1 cellular context compared by ENCODE assay signal in genomic region chr6:142146828-142147662, GRCh38.
TF ChIP-seq lines count a peak whose summit lies in the region.

TSS of gene NMBR (minus strand) at chr6:142147122. CDS start at chr6:142088658, 58,464 bp downstream.
TSS of gene VTA1 (plus strand) at chr6:142147263. CDS start at chr6:142147288, 25 bp downstream.

TF ChIP-seq in HepG2, 621 proteins besides CTCF, POLR2A, EP300 and RAD21 (continued from another document and continues in another):
- no peak for TF ChIP-seq USF2 (IDR thresholded peaks at IDR 0.05; ENCODE audit: low read depth, low read length)
- no peak for TF ChIP-seq USF2 (CRISPR knock-in tag; IDR thresholded peaks at IDR 0.05; ENCODE audit: borderline replicate concordance)
- TF ChIP-seq AKNA (CRISPR knock-in tag; IDR thresholded peaks at IDR 0.05; ENCODE audit: borderline replicate concordance): no peak
- peak; percentile 94 for TF ChIP-seq ZNF878 (CRISPR knock-in tag; IDR thresholded peaks at IDR 0.05)
- peak; percentile 73; the same call in 1 of the 2 replicates for TF ChIP-seq SNAPC2 (CRISPR knock-in tag; IDR thresholded peaks at IDR 0.05)
- TF ChIP-seq ZNF235 (CRISPR knock-in tag; IDR thresholded peaks at IDR 0.05; ENCODE audit: borderline replicate concordance): 0 out of 2 replicates have a peak, but pooled peaks have one; percentile 14
- 0 out of 2 replicates have a peak, but pooled peaks have one; percentile 69 for TF ChIP-seq NCOA1 (CRISPR knock-in tag; IDR thresholded peaks at IDR 0.05)
- TF ChIP-seq ZSCAN20 (CRISPR knock-in tag; IDR thresholded peaks at IDR 0.05; ENCODE audit: borderline replicate concordance): no peak
- peak; percentile 33; the same call in 1 of the 2 replicates for TF ChIP-seq SIX1 (CRISPR knock-in tag; IDR thresholded peaks at IDR 0.05; ENCODE audit: borderline replicate concordance)
- TF ChIP-seq TRAFD1 (CRISPR knock-in tag; IDR thresholded peaks at IDR 0.05; ENCODE audit: borderline replicate concordance): peak; percentile 79; the same call in 1 of the 2 replicates
- peak; percentile 92 for TF ChIP-seq ATF7-NPFF (CRISPR knock-in tag; IDR thresholded peaks at IDR 0.05; ENCODE audit: low read depth)
- TF ChIP-seq ATM (IDR thresholded peaks at IDR 0.05; ENCODE audit: borderline replicate concordance): no peak
- TF ChIP-seq DPF2 (CRISPR knock-in tag; IDR thresholded peaks at IDR 0.05; ENCODE audit: borderline replicate concordance, low read depth): no peak
- TF ChIP-seq ZSCAN29 (CRISPR knock-in tag; conservative IDR thresholded peaks at IDR 0.05): peak; percentile 95
- peak; percentile 65 for TF ChIP-seq HBP1 (CRISPR knock-in tag; IDR thresholded peaks at IDR 0.05; ENCODE audit: low read depth)
- peak; percentile 90 for TF ChIP-seq SRSF1 (optimal IDR thresholded peaks at IDR 0.05; ENCODE audit: low read depth, low read length)
- TF ChIP-seq BRCA1 (CRISPR knock-in tag; IDR thresholded peaks at IDR 0.05): peak; percentile 53; the same call in 1 of the 2 replicates
- peak; percentile 65; the same call in 1 of the 2 replicates for TF ChIP-seq ETS1 (CRISPR knock-in tag; IDR thresholded peaks at IDR 0.05)
- TF ChIP-seq ZNF563 (CRISPR knock-in tag; IDR thresholded peaks at IDR 0.05): no peak; the same call in 1 of the 2 replicates
- no peak for TF ChIP-seq ZNF616 (CRISPR knock-in tag; IDR thresholded peaks at IDR 0.05; ENCODE audit: low read depth)
- TF ChIP-seq ZNF597 (CRISPR knock-in tag; IDR thresholded peaks at IDR 0.05): no peak
- TF ChIP-seq HCFC1 (IDR thresholded peaks at IDR 0.05; ENCODE audit: low read depth, low read length): peak; percentile 62
- no peak for TF ChIP-seq IKZF1 (IDR thresholded peaks at IDR 0.05)
- TF ChIP-seq KAT7 (CRISPR knock-in tag; IDR thresholded peaks at IDR 0.05; ENCODE audit: borderline replicate concordance): peak; percentile 97
- TF ChIP-seq CENPBD1 (CRISPR knock-in tag; IDR thresholded peaks at IDR 0.05; ENCODE audit: borderline replicate concordance, low read depth): no peak; the same call in 1 of the 2 replicates
- TF ChIP-seq ZMYM2 (CRISPR knock-in tag; IDR thresholded peaks at IDR 0.05): 0 out of 2 replicates have a peak, but pooled peaks have one; percentile 41
- TF ChIP-seq NCOA5 (CRISPR knock-in tag; IDR thresholded peaks at IDR 0.05): no peak
- peak; percentile 92 for TF ChIP-seq ZBTB38 (CRISPR knock-in tag; IDR thresholded peaks at IDR 0.05)
- TF ChIP-seq ZNF687 (CRISPR knock-in tag; IDR thresholded peaks at IDR 0.05): peak; percentile 99
- peak; percentile 98 for TF ChIP-seq YEATS2 (CRISPR knock-in tag; IDR thresholded peaks at IDR 0.05; ENCODE audit: borderline replicate concordance)
- no peak for TF ChIP-seq MATR3 (CRISPR knock-in tag; IDR thresholded peaks at IDR 0.05)
- peak; percentile 57 for TF ChIP-seq ZNF143 (CRISPR knock-in tag; IDR thresholded peaks at IDR 0.05)
- 0 out of 2 replicates have a peak, but pooled peaks have one; percentile 29 for TF ChIP-seq FOXM1 (CRISPR knock-in tag; IDR thresholded peaks at IDR 0.05)
- TF ChIP-seq MBD4 (IDR thresholded peaks at IDR 0.05; ENCODE audit: borderline replicate concordance, low read length): no peak
- TF ChIP-seq ZNF260 (CRISPR knock-in tag; IDR thresholded peaks at IDR 0.05; ENCODE audit: borderline replicate concordance, low read depth): no peak
- no peak for TF ChIP-seq SYNCRIP (IDR thresholded peaks at IDR 0.05; ENCODE audit: insufficient read depth, low read depth, low read length)
- no peak; the same call in 1 of the 2 replicates for TF ChIP-seq NR0B2 (CRISPR knock-in tag; IDR thresholded peaks at IDR 0.05)
- no peak for TF ChIP-seq ZBTB49 (CRISPR knock-in tag; IDR thresholded peaks at IDR 0.05; ENCODE audit: borderline replicate concordance)
- peak; percentile 59 for TF ChIP-seq SP5 (CRISPR knock-in tag; IDR thresholded peaks at IDR 0.05; ENCODE audit: borderline replicate concordance, low read depth)
